In genomic region chr11:102395720-102396358, GRCh38 we compare ENCODE assay signal across 24 cellular contexts. TPM values are rescaled to one million over a fixed set of nuclear protein-coding genes. Genes with fewer than 3 reads are reported as not detected.
A peak's percentile ranks its signal among the peaks of the same experiment; 100 is the strongest.
DNase-seq lines count a peak whose midpoint lies in the region; ATAC-seq lines count a peak whose summit lies in the region.
"Had no signal": no experiment of that assay in that cellular context is flagged by ENCODE, and none has a peak within 500 bp of the region (broad histone marks: within the 10 kb centered on the region; RNA-seq: fewer than 3 reads in every experiment).

No MANE protein-coding gene starts in this region.

- peaks cover 68% of the 10 kb centered on the region for H3K4me1 Mint-ChIP-seq in activated T-cell treated with anti-CD3 and anti-CD28 coated beads, Interleukin-2, amount 50 U/mL, for 24 hours (ENCODE audit: low read depth)
- H3K4me1 Mint-ChIP-seq in activated T-cell treated with anti-CD3 and anti-CD28 coated beads, Interleukin-2, amount 50 U/mL, for 72 hours (ENCODE audit: low read depth) = peaks cover 48% of the 10 kb centered on the region
- peaks cover 10 to 17% (median 10%) of the 10 kb centered on the region in 3 donors for H3K4me1 Mint-ChIP-seq in IgD-negative memory B cell
- peaks cover 57% of the 10 kb centered on the region for H3K4me1 Mint-ChIP-seq in activated naive CD8-positive, alpha-beta T cell (ENCODE audit: low read depth)
- peaks cover 17 to 35% of the 10 kb centered on the region in 2 donors for H3K4me1 Mint-ChIP-seq in stimulated activated naive B cell treated with anti-CD40 and anti-IgM and Interleukin-4, amounts not matched to agents 10 μg/mL and 1 μg/mL and 100 μg/mL, for 72 hours

- H3K27me3 Mint-ChIP-seq in activated T-cell treated with anti-CD3 and anti-CD28 coated beads, Interleukin-2, amount 50 U/mL, for 24 hours = no peaks in the 10 kb centered on the region
- no peaks in the 10 kb centered on the region for H3K27me3 Mint-ChIP-seq in activated T-cell treated with anti-CD3 and anti-CD28 coated beads, Interleukin-2, amount 50 U/mL, for 72 hours (ENCODE audit: low read depth)
- no peaks in the 10 kb centered on the region for H3K27me3 Mint-ChIP-seq in IgD-negative memory B cell
- H3K27me3 Mint-ChIP-seq in activated naive CD8-positive, alpha-beta T cell = no peaks in the 10 kb centered on the region
- H3K27me3 Mint-ChIP-seq in stimulated activated naive B cell treated with anti-CD40 and anti-IgM and Interleukin-4, amounts not matched to agents 10 μg/mL and 1 μg/mL and 100 μg/mL, for 72 hours = no peaks in the 10 kb centered on the region

- H3K36me3 Mint-ChIP-seq in activated T-cell treated with anti-CD3 and anti-CD28 coated beads, Interleukin-2, amount 50 U/mL, for 24 hours (ENCODE audit: low read depth) = peaks cover 93% of the 10 kb centered on the region
- H3K36me3 Mint-ChIP-seq in activated T-cell treated with anti-CD3 and anti-CD28 coated beads, Interleukin-2, amount 50 U/mL, for 72 hours (ENCODE audit: insufficient read depth in 2 of 2) = peaks cover 8 to 28% of the 10 kb centered on the region in 2 donors
- peaks cover 12% of the 10 kb centered on the region for H3K36me3 Mint-ChIP-seq in IgD-negative memory B cell
- peaks cover 15% of the 10 kb centered on the region for H3K36me3 Mint-ChIP-seq in activated naive CD8-positive, alpha-beta T cell
- peaks cover 24 to 39% of the 10 kb centered on the region in 2 donors for H3K36me3 Mint-ChIP-seq in stimulated activated naive B cell treated with anti-CD40 and anti-IgM and Interleukin-4, amounts not matched to agents 10 μg/mL and 1 μg/mL and 100 μg/mL, for 72 hours

- no peak for DNase-seq in activated T-cell treated with anti-CD3 and anti-CD28 coated beads, Interleukin-2, amount 50 U/mL, for 24 hours
- DNase-seq in activated T-cell treated with anti-CD3 and anti-CD28 coated beads, Interleukin-2, amount 50 U/mL, for 72 hours = no peak
- no peak for DNase-seq in stimulated activated naive B cell treated with anti-CD40 and anti-IgM and Interleukin-4, amounts not matched to agents 10 μg/mL and 1 μg/mL and 100 μg/mL, for 72 hours
- DNase-seq in CD1c-positive myeloid dendritic cell (ENCODE audit: extremely low spot score) = no peak
- no peak for DNase-seq in stimulated activated naive CD4-positive, alpha-beta T cell treated with Interleukin-2 at 50 U/mL for 16 hours (lab: John Stamatoyannopoulos, UW)
- DNase-seq: 8988T; activated CD4-positive, alpha-beta T cell treated with anti-CD3 and anti-CD28 coated beads, Interleukin-2, amount 50 U/mL, for 48 hours; caudate nucleus; DND-41; erythroblast; GF-D8; glutamatergic neuron; GOT3; NCI-H1092 treated with DMSO at 0.1 percent for 48 hours; NCI-H187; NCI-H446 treated with DMSO at 0.1 percent for 48 hours; NCI-H774; posterior cingulate gyrus; sigmoid colon; stimulated activated CD4-positive, alpha-beta T cell treated with anti-CD3 and anti-CD28 coated beads, Interleukin-4, amount 100 ng/mL, for 1 hour; upper lobe of right lung had no signal

- no peaks in the 10 kb centered on the region for H3K9me3 Mint-ChIP-seq in activated T-cell treated with anti-CD3 and anti-CD28 coated beads, Interleukin-2, amount 50 U/mL, for 24 hours
- H3K9me3 Mint-ChIP-seq in activated T-cell treated with anti-CD3 and anti-CD28 coated beads, Interleukin-2, amount 50 U/mL, for 72 hours = no peaks in the 10 kb centered on the region
- no peaks in the 10 kb centered on the region for H3K9me3 Mint-ChIP-seq in IgD-negative memory B cell
- no peaks in the 10 kb centered on the region for H3K9me3 Mint-ChIP-seq in activated naive CD8-positive, alpha-beta T cell (ENCODE audit: low read depth)
- H3K9me3 Mint-ChIP-seq in stimulated activated naive B cell treated with anti-CD40 and anti-IgM and Interleukin-4, amounts not matched to agents 10 μg/mL and 1 μg/mL and 100 μg/mL, for 72 hours = no peaks in the 10 kb centered on the region

- no peak for ATAC-seq in activated T-cell treated with anti-CD3 and anti-CD28 coated beads, Interleukin-2, amount 50 U/mL, for 72 hours (replicated peaks in 1 of 2)
- no peak for ATAC-seq in stimulated activated naive B cell treated with anti-CD40 and anti-IgM and Interleukin-4, amounts not matched to agents 10 μg/mL and 1 μg/mL and 100 μg/mL, for 72 hours (replicated peaks)
- no peak for ATAC-seq in HG02981 (IDR thresholded peaks at IDR 0.05; ENCODE audit: unreplicated experiment)
- ATAC-seq: upper lobe of right lung had no signal

- peak overlapping the region; percentile 4 for H3K4me3 Mint-ChIP-seq in activated T-cell treated with anti-CD3 and anti-CD28 coated beads, Interleukin-2, amount 50 U/mL, for 24 hours
- peak overlapping the region in 1 of 2 donors; percentile 22 for H3K4me3 Mint-ChIP-seq in activated T-cell treated with anti-CD3 and anti-CD28 coated beads, Interleukin-2, amount 50 U/mL, for 72 hours
- H3K4me3 Mint-ChIP-seq in IgD-negative memory B cell = no peak overlapping the region
- no peak overlapping the region for H3K4me3 Mint-ChIP-seq in activated naive CD8-positive, alpha-beta T cell
- H3K4me3 Mint-ChIP-seq in stimulated activated naive B cell treated with anti-CD40 and anti-IgM and Interleukin-4, amounts not matched to agents 10 μg/mL and 1 μg/mL and 100 μg/mL, for 72 hours = no peak overlapping the region

- H3K27ac Mint-ChIP-seq in activated T-cell treated with anti-CD3 and anti-CD28 coated beads, Interleukin-2, amount 50 U/mL, for 24 hours = peak overlapping the region; percentile 82
- no peak overlapping the region for H3K27ac Mint-ChIP-seq in activated T-cell treated with anti-CD3 and anti-CD28 coated beads, Interleukin-2, amount 50 U/mL, for 72 hours
- peak overlapping the region in 2 of 3 donors; percentile 67 to 82 for H3K27ac Mint-ChIP-seq in IgD-negative memory B cell
- H3K27ac Mint-ChIP-seq in activated naive CD8-positive, alpha-beta T cell = peak overlapping the region; percentile 84
- H3K27ac Mint-ChIP-seq in stimulated activated naive B cell treated with anti-CD40 and anti-IgM and Interleukin-4, amounts not matched to agents 10 μg/mL and 1 μg/mL and 100 μg/mL, for 72 hours = peak overlapping the region; percentile 42

RNA-seq across cellular contexts. Expression of gene BIRC2, which starts 48.8 kb away (rescaled TPM):
- total RNA-seq in activated T-cell treated with anti-CD3 and anti-CD28 coated beads, Interleukin-2, amount 50 U/mL, for 72 hours = 10 to 100 TPM; 38.3 to 44.4 TPM
- polyA plus RNA-seq in IgD-negative memory B cell = 28.4 TPM

RNA-seq across cellular contexts. Expression of gene TMEM123, which starts 56.7 kb away (rescaled TPM):
- total RNA-seq in activated T-cell treated with anti-CD3 and anti-CD28 coated beads, Interleukin-2, amount 50 U/mL, for 72 hours = 100 to 1,000 TPM; 279 to 347 TPM
- polyA plus RNA-seq in IgD-negative memory B cell = 179 TPM
